ENCODE assay signal across 19 cellular contexts in genomic region chr5:59158637-59159391, GRCh38.
DNase-seq lines count a peak whose midpoint lies in the region; ATAC-seq and TF ChIP-seq lines count a peak whose summit lies in the region.
"Had no signal": no experiment of that assay in that cellular context is flagged by ENCODE, and none has a peak within 500 bp of the region (broad histone marks: within the 10 kb centered on the region; RNA-seq: fewer than 3 reads in every experiment).

No MANE protein-coding gene starts in this region.

- no peaks in the 10 kb centered on the region for H3K79me2 ChIP-seq in neural progenitor cell (ENCODE audit: low read depth)

- H3K4me2 ChIP-seq in neural progenitor cell = no peak overlapping the region
- H3K4me2 ChIP-seq: BLaER1 treated with 17β-estradiol and CSF1 and Interleukin-3, amounts not matched to agents 10 nM and 100 nM had no signal

- H3K9ac ChIP-seq in neural progenitor cell = no peak overlapping the region
- H3K9ac ChIP-seq: BLaER1 treated with 17β-estradiol and CSF1 and Interleukin-3, amounts not matched to agents 10 nM and 100 nM had no signal

- WGBS in heart right ventricle, 2 donors = 14 to 31% methylated on average over 2 of the region's 2 CpGs

- H3K9me3 Mint-ChIP-seq in neural progenitor cell = no peaks in the 10 kb centered on the region
- H3K9me3 Mint-ChIP-seq: CD8-positive, alpha-beta T cell; HFFc6 had no signal

- ATAC-seq in Right ventricle myocardium inferior (peak; percentile 24), heart right ventricle (peak in 4 of 8 donors; percentile 16 to 53 (median 28)), lower lobe of right lung (peak; percentile 58 to 61), HG03135 (IDR thresholded peaks at IDR 0.05; ENCODE audit: unreplicated experiment) (no peak)
- ATAC-seq: CD8-positive, alpha-beta T cell had no signal

- no peaks in the 10 kb centered on the region for H3F3A ChIP-seq in neural progenitor cell (ENCODE audit: low read depth)

- no peaks in the 10 kb centered on the region for H4K20me1 ChIP-seq in neural progenitor cell (ENCODE audit: low read depth)
- H4K20me1 ChIP-seq: BLaER1 treated with 17β-estradiol and CSF1 and Interleukin-3, amounts not matched to agents 10 nM and 100 nM had no signal

- H3K27ac ChIP-seq in heart right ventricle (peak overlapping the region in 9 of 10 donors; percentile 34 to 84 (median 70)), lower lobe of right lung (no peak overlapping the region), neural progenitor cell (no peak overlapping the region), uterus (no peak overlapping the region)
- H3K27ac ChIP-seq: BLaER1 treated with 17β-estradiol and CSF1 and Interleukin-3, amounts not matched to agents 10 nM and 100 nM; SJSA1 had no signal

- H3K27ac Mint-ChIP-seq in neural progenitor cell = no peak overlapping the region
- H3K27ac Mint-ChIP-seq: CD8-positive, alpha-beta T cell; HFFc6 had no signal

- H3K4me3 ChIP-seq in heart right ventricle (no peak overlapping the region), lower lobe of right lung (no peak overlapping the region), neural progenitor cell (no peak overlapping the region), uterus (no peak overlapping the region)
- H3K4me3 ChIP-seq: BLaER1 treated with 17β-estradiol and CSF1 and Interleukin-3, amounts not matched to agents 10 nM and 100 nM; SJSA1 had no signal

- H3K4me1 Mint-ChIP-seq in neural progenitor cell = peaks cover 2% of the 10 kb centered on the region

- no peaks in the 10 kb centered on the region for H3K27me3 ChIP-seq in heart right ventricle
- no peaks in the 10 kb centered on the region for H3K27me3 ChIP-seq in lower lobe of right lung (ENCODE audit: low read depth)
- H3K27me3 ChIP-seq in neural progenitor cell = no peaks in the 10 kb centered on the region
- H3K27me3 ChIP-seq in uterus = no peaks in the 10 kb centered on the region
- H3K27me3 ChIP-seq: BLaER1 treated with 17β-estradiol and CSF1 and Interleukin-3, amounts not matched to agents 10 nM and 100 nM; SJSA1 had no signal

- H3K36me3 Mint-ChIP-seq in neural progenitor cell = no peaks in the 10 kb centered on the region
- H3K36me3 Mint-ChIP-seq: CD8-positive, alpha-beta T cell had no signal

- no peaks in the 10 kb centered on the region for H3K27me3 Mint-ChIP-seq in neural progenitor cell (ENCODE audit: insufficient read depth, low read depth)

- no peak overlapping the region for H3K4me3 Mint-ChIP-seq in neural progenitor cell
- H3K4me3 Mint-ChIP-seq: CD8-positive, alpha-beta T cell; HFFc6 had no signal

- H3K4me1 ChIP-seq in heart right ventricle (peaks cover 0 to 30% (median 14%) of the 10 kb centered on the region in 9 donors), lower lobe of right lung (no peaks in the 10 kb centered on the region), neural progenitor cell (peaks cover 8% of the 10 kb centered on the region), uterus (no peaks in the 10 kb centered on the region)
- H3K4me1 ChIP-seq: BLaER1 treated with 17β-estradiol and CSF1 and Interleukin-3, amounts not matched to agents 10 nM and 100 nM had no signal

- TF ChIP-seq CTCF in heart right ventricle (IDR thresholded peaks at IDR 0.05) (no peak), lower lobe of right lung (IDR thresholded peaks at IDR 0.05) (no peak), neural progenitor cell (IDR thresholded peaks at IDR 0.05) (no peak), uterus (IDR thresholded peaks at IDR 0.05) (no peak)

- DNase-seq in Right ventricle myocardium inferior (ENCODE audit: missing footprints) (no peak), cardiac septum (ENCODE audit: low spot score) (no peak), heart right ventricle (no peak), lower lobe of right lung (no peak), neural progenitor cell (ENCODE audit: low spot score) (no peak), uterus (no peak)
- no peak for DNase-seq in stimulated activated CD4-positive, alpha-beta T cell treated with anti-CD3 and anti-CD28 coated beads, Interleukin-4, amount 100 ng/mL, for 24 hours
- DNase-seq: CD8-positive, alpha-beta T cell; DMS79; H7; HFFc6; KG1; MV-4-11; NCI-H187; NCI-H2107; NCI-H345 had no signal

- intact Hi-C loops in Right ventricle myocardium inferior (cut with DNase I) = no loop called here
- intact Hi-C loops in cardiac septum (cut with DNase I) = loop anchor here (1.0 kb wide), 1 partner anchor 19 kb away; no protein-coding TSS in a partner anchor
- intact Hi-C loops in heart right ventricle (cut with DNase I) = loop anchor here in 2 of 10 donors (5.0 to 10.0 kb wide), 2 partner anchors 122 to 264 kb away; no protein-coding TSS in a partner anchor
- intact Hi-C loops in lower lobe of right lung (cut with DNase I) = no loop called here
- intact Hi-C loops in uterus (cut with DNase I; ENCODE audit: low total_unique reads) = no loop called here

- H3K36me3 ChIP-seq in heart right ventricle = no peaks in the 10 kb centered on the region
- H3K36me3 ChIP-seq in lower lobe of right lung = no peaks in the 10 kb centered on the region
- H3K36me3 ChIP-seq in neural progenitor cell = no peaks in the 10 kb centered on the region
- no peaks in the 10 kb centered on the region for H3K36me3 ChIP-seq in uterus
- H3K36me3 ChIP-seq: BLaER1 treated with 17β-estradiol and CSF1 and Interleukin-3, amounts not matched to agents 10 nM and 100 nM; SJSA1 had no signal

- H2AFZ ChIP-seq in neural progenitor cell (replicated peaks) = no peak overlapping the region

- H3K9me3 ChIP-seq in heart right ventricle (no peaks in the 10 kb centered on the region), lower lobe of right lung (no peaks in the 10 kb centered on the region), neural progenitor cell (ENCODE audit: low read depth) (no peaks in the 10 kb centered on the region), uterus (no peaks in the 10 kb centered on the region)
- H3K9me3 ChIP-seq: BLaER1 treated with 17β-estradiol and CSF1 and Interleukin-3, amounts not matched to agents 10 nM and 100 nM; SJSA1 had no signal

- no peak for TF ChIP-seq POLR2A in uterus (IDR thresholded peaks at IDR 0.05)

Comparison
In these comparisons a context has a peak if more than half of its experiments do, and no peak if none do; other contexts are left out.
1. H3K27ac ChIP-seq: peak in heart right ventricle (9 of 10); none in lower lobe of right lung (single experiment), neural progenitor cell (single experiment) and uterus (0 of 2).